Comparison of ENCODE assay signal across 21 cellular contexts in the genomic region with DNA sequence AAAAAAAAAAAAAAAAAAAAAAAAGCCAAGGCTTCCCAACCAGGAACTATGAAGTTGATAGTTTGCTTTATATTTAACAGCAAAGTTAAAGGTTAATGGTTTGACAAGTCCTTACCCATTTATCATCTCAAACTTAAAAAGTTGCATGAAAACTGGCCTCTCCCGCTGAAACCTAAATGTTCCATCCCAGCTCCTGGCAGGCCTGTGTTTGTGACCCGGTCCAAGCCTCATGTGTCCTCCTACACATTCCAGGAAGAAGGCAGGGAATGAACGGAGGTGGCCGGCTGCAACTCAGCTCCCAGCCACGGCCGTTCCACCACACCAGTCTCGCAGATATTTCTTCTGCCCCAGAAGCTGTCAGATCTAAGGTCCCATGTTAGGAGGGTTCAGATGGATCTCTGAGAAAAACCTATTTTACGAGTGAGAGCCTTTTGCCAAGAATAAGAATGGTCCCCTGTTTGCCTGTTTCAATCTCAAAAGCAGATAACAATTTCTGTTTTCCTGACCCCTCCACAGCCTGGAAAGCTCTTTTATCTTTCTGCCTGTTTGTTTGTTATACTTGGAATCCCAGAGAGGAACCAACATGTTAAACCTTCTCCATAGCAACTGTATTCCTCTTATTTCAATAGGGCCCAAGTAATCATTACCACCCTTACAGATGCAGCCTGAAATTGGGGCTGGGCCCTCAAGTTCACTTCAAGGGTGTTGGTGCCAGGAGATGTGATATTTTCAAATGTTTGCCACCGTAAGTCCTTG. TPM values are rescaled to one million over a fixed set of nuclear protein-coding genes. Genes with fewer than 3 reads are reported as not detected.
DNase-seq lines count a peak whose midpoint lies in the region; ATAC-seq, FAIRE-seq and TF ChIP-seq lines count a peak whose summit lies in the region.
"Had no signal": no experiment of that assay in that cellular context is flagged by ENCODE, and none has a peak within 500 bp of the region (broad histone marks: within the 10 kb centered on the region; RNA-seq: fewer than 3 reads in every experiment).

No MANE protein-coding gene starts in this region.

- H3K27ac Mint-ChIP-seq in CD4-positive, alpha-beta T cell = no peak overlapping the region
- H3K27ac Mint-ChIP-seq in activated CD8-positive, alpha-beta memory T cell treated with anti-CD3 and anti-CD28 coated beads, Interleukin-2, amount 10 ng/mL, durations not matched to agents 7 days and 5 days = no peak overlapping the region
- H3K27ac Mint-ChIP-seq in effector memory CD8-positive, alpha-beta T cell = no peak overlapping the region
- H3K27ac Mint-ChIP-seq: activated naive CD4-positive, alpha-beta T cell treated with anti-CD3 and anti-CD28 coated beads, Interleukin-2, amount 10 ng/mL, durations not matched to agents 7 days and 5 days; endodermal cell; T-cell had no signal

- no peak for TF ChIP-seq POLR2A in endothelial cell of umbilical vein (IDR thresholded peaks at IDR 0.05; ENCODE audit: low read depth, low read length)

- H3K4me2 ChIP-seq in endothelial cell of umbilical vein (ENCODE audit: insufficient read depth, low read length) = no peak overlapping the region

- no TSS peak for BruUV-seq in endothelial cell of umbilical vein (replicated peaks; lab: Mats Ljungman, UMichigan)

- peaks cover 4% of the 10 kb centered on the region for H3K4me1 ChIP-seq in endothelial cell of umbilical vein (ENCODE audit: control insufficient read depth, extremely low read depth, insufficient read depth, low read length)
- H3K4me1 ChIP-seq in tibial artery = peaks cover 0 to 7% (median 0%) of the 10 kb centered on the region in 4 donors

- no peaks in the 10 kb centered on the region for H3K9me1 ChIP-seq in endothelial cell of umbilical vein (replicated peaks; ENCODE audit: control insufficient read depth, extremely low read depth, insufficient read depth, low read length)

- peak; percentile 64 for FAIRE-seq in endothelial cell of umbilical vein (lab: Jason Lieb, UNC)
- FAIRE-seq: GM12878 had no signal

- TF ChIP-seq CTCF in endothelial cell of umbilical vein (IDR thresholded peaks at IDR 0.05; ENCODE audit: extremely low read depth in 1 of 2, insufficient read depth in 1 of 2, low read depth in 1 of 2, low read length in 2 of 2) (no peak), tibial artery (IDR thresholded peaks at IDR 0.05) (no peak)
- no peak for TF ChIP-seq CTCF in CD4-positive, alpha-beta T cell (IDR thresholded peaks at IDR 0.05)

- no peaks in the 10 kb centered on the region for H3K27me3 Mint-ChIP-seq in CD4-positive, alpha-beta T cell
- H3K27me3 Mint-ChIP-seq in activated CD8-positive, alpha-beta memory T cell treated with anti-CD3 and anti-CD28 coated beads, Interleukin-2, amount 10 ng/mL, durations not matched to agents 7 days and 5 days = peaks cover 14% of the 10 kb centered on the region
- peaks cover 32 to 60% of the 10 kb centered on the region in 2 donors for H3K27me3 Mint-ChIP-seq in effector memory CD8-positive, alpha-beta T cell

- H2AFZ ChIP-seq in endothelial cell of umbilical vein (ENCODE audit: low read depth, low read length) = peak overlapping the region; percentile 99

- CTCF ChIA-PET in endothelial cell of umbilical vein (lab: Charles Lee) = interaction anchor here (1.9 to 10.0 kb wide), 3 partner anchors 7 to 56 kb away, joined by 4 to 156 read pairs (median 6); a partner anchor contains a TSS
- CTCF ChIA-PET in CD4-positive, alpha-beta T cell (lab: Charles Lee) = no interaction called here
- CTCF ChIA-PET in activated CD8-positive, alpha-beta memory T cell treated with anti-CD3 and anti-CD28 coated beads, Interleukin-2, amount 10 ng/mL, durations not matched to agents 7 days and 5 days (lab: Charles Lee) = interaction anchor here (1.3 kb wide), 1 partner anchor 74 kb away, joined by 3 read pairs; no protein-coding TSS in a partner anchor

- POLR2A ChIA-PET in endothelial cell of umbilical vein (lab: Charles Lee) = no interaction called here
- POLR2A ChIA-PET in CD4-positive, alpha-beta T cell (lab: Charles Lee) = no interaction called here

- no peaks in the 10 kb centered on the region for H3K36me3 Mint-ChIP-seq in CD4-positive, alpha-beta T cell (ENCODE audit: low read depth)
- H3K36me3 Mint-ChIP-seq in activated CD8-positive, alpha-beta memory T cell treated with anti-CD3 and anti-CD28 coated beads, Interleukin-2, amount 10 ng/mL, durations not matched to agents 7 days and 5 days = no peaks in the 10 kb centered on the region
- no peaks in the 10 kb centered on the region for H3K36me3 Mint-ChIP-seq in effector memory CD8-positive, alpha-beta T cell (ENCODE audit: insufficient read depth)
- H3K36me3 Mint-ChIP-seq: activated naive CD4-positive, alpha-beta T cell treated with anti-CD3 and anti-CD28 coated beads, Interleukin-2, amount 10 ng/mL, durations not matched to agents 7 days and 5 days; T-cell had no signal

- no peaks in the 10 kb centered on the region for H3K9me3 ChIP-seq in endothelial cell of umbilical vein (replicated peaks; ENCODE audit: control insufficient read depth, insufficient read depth, low read length)
- H3K9me3 ChIP-seq in tibial artery = no peaks in the 10 kb centered on the region
- H3K9me3 ChIP-seq in CD4-positive, alpha-beta T cell (ENCODE audit: control insufficient read depth, low read length) = no peaks in the 10 kb centered on the region
- H3K9me3 ChIP-seq: MG63 had no signal

- no peaks in the 10 kb centered on the region for H3K36me3 ChIP-seq in endothelial cell of umbilical vein (ENCODE audit: control insufficient read depth in 2 of 2, extremely low read depth in 1 of 2, insufficient read depth in 2 of 2, low read length in 2 of 2)
- no peaks in the 10 kb centered on the region for H3K36me3 ChIP-seq in tibial artery
- H3K36me3 ChIP-seq: cardiac muscle cell, MG63 had no signal

- no peak overlapping the region for H3K4me3 ChIP-seq in endothelial cell of umbilical vein (replicated peaks in 1 of 3; ENCODE audit: insufficient read depth in 1 of 3, low read depth in 1 of 3, low read length in 3 of 3)
- no peak overlapping the region for H3K4me3 ChIP-seq in tibial artery
- H3K4me3 ChIP-seq: cardiac muscle cell, GM12878, MG63 had no signal

- ATAC-seq in left colon = peak; percentile 37
- no peak for ATAC-seq in CD4-positive, alpha-beta T cell (ENCODE audit: poor library complexity)
- ATAC-seq in activated CD8-positive, alpha-beta memory T cell treated with anti-CD3 and anti-CD28 coated beads, Interleukin-2, amount 10 ng/mL, durations not matched to agents 7 days and 5 days = no peak
- ATAC-seq in effector memory CD8-positive, alpha-beta T cell (replicated peaks) = no peak
- ATAC-seq: GM12878, T-cell had no signal

- dilution Hi-C loops in endothelial cell of umbilical vein (cut with MboI; ENCODE audit: extremely low pct_ligation_motif_present, low sequenced_read_pairs) = no loop called here

- no peaks in the 10 kb centered on the region for H3K4me1 Mint-ChIP-seq in CD4-positive, alpha-beta T cell (ENCODE audit: low read depth)
- H3K4me1 Mint-ChIP-seq in activated CD8-positive, alpha-beta memory T cell treated with anti-CD3 and anti-CD28 coated beads, Interleukin-2, amount 10 ng/mL, durations not matched to agents 7 days and 5 days = peaks cover 3% of the 10 kb centered on the region
- H3K4me1 Mint-ChIP-seq in effector memory CD8-positive, alpha-beta T cell (ENCODE audit: low read depth in 2 of 2) = no peaks in the 10 kb centered on the region

- no peaks in the 10 kb centered on the region for H3K79me2 ChIP-seq in endothelial cell of umbilical vein (ENCODE audit: control insufficient read depth, insufficient read depth, low read length)

- no peak overlapping the region for H3K4me3 Mint-ChIP-seq in CD4-positive, alpha-beta T cell
- H3K4me3 Mint-ChIP-seq in activated CD8-positive, alpha-beta memory T cell treated with anti-CD3 and anti-CD28 coated beads, Interleukin-2, amount 10 ng/mL, durations not matched to agents 7 days and 5 days = no peak overlapping the region
- no peak overlapping the region for H3K4me3 Mint-ChIP-seq in effector memory CD8-positive, alpha-beta T cell
- H3K4me3 Mint-ChIP-seq: activated naive CD4-positive, alpha-beta T cell treated with anti-CD3 and anti-CD28 coated beads, Interleukin-2, amount 10 ng/mL, durations not matched to agents 7 days and 5 days; endodermal cell; neural crest cell; T-cell had no signal

- H4K20me1 ChIP-seq in endothelial cell of umbilical vein (replicated peaks; ENCODE audit: control insufficient read depth, extremely low read depth, insufficient read depth, low read length) = no peaks in the 10 kb centered on the region

- H3K27ac ChIP-seq in endothelial cell of umbilical vein (ENCODE audit: insufficient read depth, low read depth, low read length) (no peak overlapping the region), tibial artery (peak overlapping the region in 1 of 2 donors; percentile 20)
- H3K27ac ChIP-seq in CD4-positive, alpha-beta T cell (ENCODE audit: low read depth, low read length) = no peak overlapping the region
- H3K27ac ChIP-seq: cardiac muscle cell had no signal

- DNase-seq in GM03348 (ENCODE audit: low spot score) = peak; percentile 44
- peak; percentile 71 for DNase-seq in endothelial cell of umbilical vein (ENCODE audit: low read depth, low spot score)
- peak in 1 of 2 donors; percentile 41 for DNase-seq in left colon
- peak; percentile 83 for DNase-seq in posterior vena cava (ENCODE audit: low spot score)
- no peak for DNase-seq in tibial artery
- no peak for DNase-seq in CD4-positive, alpha-beta T cell
- no peak for DNase-seq in activated CD8-positive, alpha-beta memory T cell treated with anti-CD3 and anti-CD28 coated beads, Interleukin-2, amount 10 ng/mL, durations not matched to agents 7 days and 5 days
- DNase-seq in effector memory CD8-positive, alpha-beta T cell = no peak
- DNase-seq: ACHN; activated CD4-positive, CD25-positive, alpha-beta regulatory T cell; activated naive CD4-positive, alpha-beta T cell treated with anti-CD3 and anti-CD28 coated beads, Interleukin-2, amount 10 ng/mL, durations not matched to agents 7 days and 5 days; endodermal cell; HCEC 1CT; islet precursor cell; MG63; NCI-H2029; NCI-H526 treated with DMSO at 0.1 percent for 48 hours; T-cell had no signal

- H3K9me3 Mint-ChIP-seq in CD4-positive, alpha-beta T cell = no peaks in the 10 kb centered on the region
- H3K9me3 Mint-ChIP-seq in activated CD8-positive, alpha-beta memory T cell treated with anti-CD3 and anti-CD28 coated beads, Interleukin-2, amount 10 ng/mL, durations not matched to agents 7 days and 5 days (ENCODE audit: low read depth) = no peaks in the 10 kb centered on the region
- no peaks in the 10 kb centered on the region for H3K9me3 Mint-ChIP-seq in effector memory CD8-positive, alpha-beta T cell
- H3K9me3 Mint-ChIP-seq: activated naive CD4-positive, alpha-beta T cell treated with anti-CD3 and anti-CD28 coated beads, Interleukin-2, amount 10 ng/mL, durations not matched to agents 7 days and 5 days; T-cell had no signal

- no peak overlapping the region for H3K9ac ChIP-seq in endothelial cell of umbilical vein (replicated peaks; ENCODE audit: extremely low read depth, insufficient read depth, low read length)

- intact Hi-C loops in endothelial cell of umbilical vein (cut with micrococcal nuclease) (no loop called here), left colon (cut with DNase I, micrococcal nuclease) (no loop called here), posterior vena cava (cut with DNase I) (loop anchor here (2.0 to 10.0 kb wide), 3 partner anchors 55 to 683 kb away; a partner anchor contains a TSS), tibial artery (cut with DNase I; ENCODE audit: low total_unique reads) (no loop called here)
- intact Hi-C loops in CD4-positive, alpha-beta T cell (cut with DNase I, micrococcal nuclease) = no loop called here

- H3K27me3 ChIP-seq in endothelial cell of umbilical vein (ENCODE audit: control insufficient read depth in 2 of 2, insufficient read depth in 2 of 2, low read length in 2 of 2) (no peaks in the 10 kb centered on the region), tibial artery (no peaks in the 10 kb centered on the region)
- no peaks in the 10 kb centered on the region for H3K27me3 ChIP-seq in CD4-positive, alpha-beta T cell (ENCODE audit: control insufficient read depth, insufficient read depth, low read length)
- H3K27me3 ChIP-seq: cardiac muscle cell, MG63 had no signal

RNA-seq across cellular contexts. Expression of a gene that starts 56.5 kb away (rescaled TPM):
- total RNA-seq in endothelial cell of umbilical vein (90.8 and 116 TPM in 2 replicates), left colon (10 to 100 TPM; 49.8 to 53.4 TPM), posterior vena cava (100 to 1,000 TPM; 103 to 112 TPM)
- polyA plus RNA-seq in endothelial cell of umbilical vein = 86.0 and 95.9 TPM in 2 replicates
- 58.5 and 63.3 TPM in 2 replicates for polyA plus RNA-seq in endothelial cell of umbilical vein (2011; cell fraction: cytosol; rRNA removed)
- polyA plus RNA-seq in endothelial cell of umbilical vein (2011; cell fraction: nucleus; rRNA removed) = 60.6 and 85.1 TPM in 2 replicates
- 116 and 132 TPM in 2 replicates for polyA plus RNA-seq in endothelial cell of umbilical vein (2012)
- polyA minus RNA-seq in endothelial cell of umbilical vein = 125 and 139 TPM in 2 replicates
- not detected for polyA minus RNA-seq in endothelial cell of umbilical vein (2011; cell fraction: cytosol; rRNA and poly(A)+ RNA removed)
- 93.3 and 102 TPM in 2 replicates for polyA minus RNA-seq in endothelial cell of umbilical vein (2011; cell fraction: nucleus; rRNA and poly(A)+ RNA removed)
- 1 to 10 TPM; 4.8 to 4.9 TPM for total RNA-seq in CD4-positive, alpha-beta T cell
- 1 to 10 TPM; 2.4 to 3.7 TPM for total RNA-seq in activated CD8-positive, alpha-beta memory T cell treated with anti-CD3 and anti-CD28 coated beads, Interleukin-2, amount 10 ng/mL, durations not matched to agents 7 days and 5 days

Comparison
In these comparisons a context has a peak if more than half of its experiments do, and no peak if none do; other contexts are left out.
1. DNase-seq: peak in GM03348 (single experiment), endothelial cell of umbilical vein (single experiment) and posterior vena cava (single experiment); none in tibial artery (0 of 2), CD4-positive, alpha-beta T cell (0 of 10), activated CD8-positive, alpha-beta memory T cell treated with anti-CD3 and anti-CD28 coated beads, Interleukin-2, amount 10 ng/mL, durations not matched to agents 7 days and 5 days (single experiment) and effector memory CD8-positive, alpha-beta T cell (0 of 3).
2. RNA of a gene that starts 56.5 kb away (total RNA-seq): 90.8 to 116 TPM in endothelial cell of umbilical vein, 103 to 112 TPM in posterior vena cava and 49.8 to 53.4 TPM in left colon; 4.8 to 4.9 TPM in CD4-positive, alpha-beta T cell and 2.4 to 3.7 TPM in activated CD8-positive, alpha-beta memory T cell treated with anti-CD3 and anti-CD28 coated beads, Interleukin-2, amount 10 ng/mL, durations not matched to agents 7 days and 5 days; every median in the first group is over 4 times any median in the second.
3. intact Hi-C loops: an anchor here in posterior vena cava (2.0 to 10.0 kb wide); none called in endothelial cell of umbilical vein, left colon, tibial artery and CD4-positive, alpha-beta T cell.